In genomic region chr1:20636785-20637347, GRCh38 we compare ENCODE assay signal across 18 cellular contexts. TPM values are rescaled to one million over a fixed set of nuclear protein-coding genes. Genes with fewer than 3 reads are reported as not detected.
"Had no signal": no experiment of that assay in that cellular context is flagged by ENCODE, and none has a peak within 500 bp of the region (broad histone marks: within the 10 kb centered on the region; RNA-seq: fewer than 3 reads in every experiment).

No MANE protein-coding gene starts in this region.

- H3K4me3 Mint-ChIP-seq: activated naive CD4-positive, alpha-beta T cell treated with anti-CD3 and anti-CD28 coated beads for 36 hours; activated naive CD8-positive, alpha-beta T cell; activated T-cell treated with anti-CD3 and anti-CD28 coated beads, Interleukin-2, amount 50 U/mL, for 4 hours had no signal

- H2AFZ ChIP-seq: PC-9 had no signal

- H3K27me3 Mint-ChIP-seq: activated naive CD8-positive, alpha-beta T cell had no signal

- H3K4me3 ChIP-seq: PC-9 had no signal

- DNase-seq: activated CD4-positive, alpha-beta T cell treated with anti-CD3 and anti-CD28 coated beads for 4 hours; activated CD4-positive, alpha-beta T cell treated with anti-CD3 and anti-CD28 coated beads, Interleukin-2, amount 50 U/mL, for 48 hours; activated gamma-delta T cell; activated naive CD4-positive, alpha-beta T cell treated with anti-CD3 and anti-CD28 coated beads for 36 hours; activated T-cell treated with anti-CD3 and anti-CD28 coated beads, Interleukin-2, amount 50 U/mL, for 4 hours; anterior cingulate cortex; cerebellar nuclear complex; MM.1S; NCI-H1105 treated with DMSO at 0.1 percent for 48 hours; NCI-H1436 treated with DMSO at 0.1 percent for 48 hours; NCI-H187; NCI-H2081; NCI-H510A treated with DMSO at 0.1 percent for 48 hours; PC-9; SK-N-SH had no signal

- H3K27ac Mint-ChIP-seq: activated naive CD4-positive, alpha-beta T cell treated with anti-CD3 and anti-CD28 coated beads for 36 hours; activated naive CD8-positive, alpha-beta T cell had no signal

- H3K9me3 Mint-ChIP-seq: activated naive CD4-positive, alpha-beta T cell treated with anti-CD3 and anti-CD28 coated beads for 36 hours; activated T-cell treated with anti-CD3 and anti-CD28 coated beads, Interleukin-2, amount 50 U/mL, for 4 hours had no signal

- H3K9ac ChIP-seq: SK-N-SH had no signal

- H3K4me2 ChIP-seq: PC-9, SK-N-SH had no signal

- ATAC-seq: activated CD4-positive, CD25-positive, alpha-beta regulatory T cell treated with anti-CD3 and anti-CD28 coated beads, Interleukin-2, amount 50 U/mL, for 24 hours; activated T-cell treated with anti-CD3 and anti-CD28 coated beads, Interleukin-2, amount 50 U/mL, for 4 hours had no signal

- H3K9me3 ChIP-seq: SK-N-SH had no signal

- H3K27ac ChIP-seq: PC-9 had no signal

RNA-seq across cellular contexts. Expression of gene CDA, which starts 48.0 kb away (rescaled TPM):
- total RNA-seq: activated naive CD4-positive, alpha-beta T cell treated with anti-CD3 and anti-CD28 coated beads for 36 hours; activated T-cell treated with anti-CD3 and anti-CD28 coated beads, Interleukin-2, amount 50 U/mL, for 4 hours; T-helper 1 cell treated with Interleukin-12 subunit alpha and Interleukin-12 subunit beta and Interleukin-4 antibody, amounts not matched to agents 30 ng/mL and 1 ng/mL, for 36 hours had no signal
